In the genomic region with DNA sequence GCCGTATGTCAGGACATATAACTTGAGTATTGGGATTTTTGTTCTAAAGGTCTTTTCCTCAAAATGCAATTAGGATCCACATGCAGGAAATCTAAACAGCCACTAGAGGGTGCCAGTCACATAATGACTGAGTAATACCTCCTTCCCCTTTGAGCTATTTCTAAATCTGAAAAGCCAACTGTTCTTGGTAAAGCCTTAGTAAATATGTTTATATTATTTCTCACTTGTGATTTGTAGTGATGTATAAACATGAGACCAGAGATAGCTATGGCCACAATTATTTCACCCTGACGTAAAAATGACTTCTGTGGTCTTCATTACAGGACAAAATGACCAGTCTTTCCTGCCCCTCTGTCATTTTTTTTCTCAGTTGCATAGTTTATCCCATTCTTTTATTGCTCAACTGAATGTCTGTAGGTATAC, we compare ENCODE assay signal across 8 cellular contexts. TPM values are rescaled to one million over a fixed set of nuclear protein-coding genes. Genes with fewer than 3 reads are reported as not detected.
DNase-seq lines count a peak whose midpoint lies in the region; ATAC-seq, FAIRE-seq and TF ChIP-seq lines count a peak whose summit lies in the region.

No MANE protein-coding gene starts in this region.

- CTCF ChIA-PET in K562 (lab: Yijun Ruan, JAX; ENCODE audit: low intra/inter-chr PET ratio): interaction anchor here (0.7 to 1.3 kb wide), 5 partner anchors 133 to 510 kb away, joined by 3 to 5 read pairs (median 4); no protein-coding TSS in a partner anchor

- H3K79me2 ChIP-seq in K562 (ENCODE audit: control insufficient read depth, insufficient read depth, low read length): no peaks in the 10 kb centered on the region

- FAIRE-seq in GM18507 (lab: Jason Lieb, UNC): peak; percentile 84
- FAIRE-seq in K562 (lab: Jason Lieb, UNC): peak; percentile 74
- FAIRE-seq in islet of Langerhans (lab: Jason Lieb, UNC): peak; percentile 99

- no peaks in the 10 kb centered on the region for H4K20me1 ChIP-seq in K562 (replicated peaks; ENCODE audit: control insufficient read depth, insufficient read depth, low read length)

- 0% methylated on average over 2 of the region's 2 CpGs for whole genome bisulfite sequencing in K562 (ENCODE audit: insufficient coverage, low coverage, missing lambda C conversion rate)

- H3K4me3 ChIP-seq in MG63 (no peak overlapping the region), K562 (no peak overlapping the region)

- no peak for TF ChIP-seq POLR2A in K562 (conservative IDR thresholded peaks at IDR 0.05)

- H3K9me3 ChIP-seq in MG63: no peaks in the 10 kb centered on the region
- H3K9me3 ChIP-seq in K562 (replicated peaks; ENCODE audit: control insufficient read depth, insufficient read depth, low read depth, low read length): no peaks in the 10 kb centered on the region

- H2AFZ ChIP-seq in K562 (ENCODE audit: low read depth, low read length): no peak overlapping the region

- H3K4me2 ChIP-seq in K562 (ENCODE audit: insufficient read depth, low read length): no peak overlapping the region

- peak; percentile 58 to 90 (median 79); a peak in 5 of 6 replicates for TF ChIP-seq CTCF in K562 (IDR thresholded peaks at IDR 0.05 in 2 of 3, conservative IDR thresholded peaks at IDR 0.05 in 1 of 3; ENCODE audit: insufficient read depth in 2 of 3, low read depth in 1 of 3, low read length in 3 of 3)

- H3K27me3 ChIP-seq in MG63: no peaks in the 10 kb centered on the region
- H3K27me3 ChIP-seq in K562 (ENCODE audit: control insufficient read depth in 2 of 2, insufficient read depth in 2 of 2, low read length in 2 of 2): no peaks in the 10 kb centered on the region

- DNase-seq in AML-193 (lab: John Stamatoyannopoulos, UW) (peak; percentile 45 to 69), GM18507 (ENCODE audit: extremely low spot score, insufficient read length, low read depth) (peak; percentile 18), MG63 (peak; percentile 12), SIG-M5 treated with dmso at 0.1 percent for 504 hours (lab: John Stamatoyannopoulos, UW; ENCODE audit: unreplicated experiment) (peak; percentile 70), K562 (ENCODE audit: extremely low read depth in 1 of 4, low spot score in 3 of 4) (peak; percentile 46 to 67 (median 52))
- DNase-seq in stimulated activated CD4-positive, alpha-beta T cell treated with anti-CD3 and anti-CD28 coated beads, Interleukin-4, amount 100 ng/mL, for 24 hours: peak; percentile 64

- in situ Hi-C loops in K562 (cut with MboI): loop anchor here (10.0 kb wide), 2 partner anchors 130 to 320 kb away; no protein-coding TSS in a partner anchor

- no peak overlapping the region for H3K9ac ChIP-seq in K562 (ENCODE audit: insufficient read depth in 1 of 2, low read depth in 2 of 2, low read length in 2 of 2)

- H3K27ac ChIP-seq in K562 (ENCODE audit: extremely low read depth, low read depth, low read length): no peak overlapping the region

- H3K36me3 ChIP-seq in MG63 (no peaks in the 10 kb centered on the region), K562 (ENCODE audit: control insufficient read depth, insufficient read depth, low read length) (no peaks in the 10 kb centered on the region)

- intact Hi-C loops in K562 (cut with micrococcal nuclease): loop anchor here (2.0 to 5.0 kb wide), 6 partner anchors 43 to 540 kb away; a partner anchor contains a TSS

- TF ChIP-seq EP300 in K562 (IDR thresholded peaks at IDR 0.05; ENCODE audit: low read length): no peak

- no peaks in the 10 kb centered on the region for H3K9me1 ChIP-seq in K562 (ENCODE audit: control insufficient read depth, insufficient read depth, low read length)

- TF ChIP-seq RAD21 in K562 (CRISPR knock-in tag; conservative IDR thresholded peaks at IDR 0.05 in 1 of 2, IDR thresholded peaks at IDR 0.05 in 1 of 2): peak; percentile 78 to 93

- POLR2A ChIA-PET in K562 (lab: Yijun Ruan, JAX): interaction anchor here (0.7 to 1.5 kb wide), 5 partner anchors 8 to 34 kb away, joined by 3 to 5 read pairs (median 4); no protein-coding TSS in a partner anchor

- BruUV-seq in K562 (replicated peaks; lab: Mats Ljungman, UMichigan): no TSS peak

- peaks cover 0 to 3% of the 10 kb centered on the region in 2 experiments; a peak in 2 of 5 replicates for H3K4me1 ChIP-seq in K562 (replicated peaks in 1 of 2; ENCODE audit: control insufficient read depth in 2 of 2, insufficient read depth in 2 of 2, low read length in 2 of 2)

- ATAC-seq in K562 (peak; percentile 90), HG02623 (IDR thresholded peaks at IDR 0.05; ENCODE audit: unreplicated experiment) (no peak)

TF ChIP-seq in K562, 482 proteins besides CTCF, POLR2A, EP300 and RAD21:
- TF ChIP-seq MTA1 (IDR thresholded peaks at IDR 0.05; ENCODE audit: borderline replicate concordance) (no peak), RB1 (IDR thresholded peaks at IDR 0.05; ENCODE audit: low read depth) (0 out of 2 replicates have a peak, but pooled peaks have one; percentile 14), ZNF41 (CRISPR knock-in tag; conservative IDR thresholded peaks at IDR 0.05) (0 out of 2 replicates have a peak, but pooled peaks have one; percentile 20), CREM (IDR thresholded peaks at IDR 0.05; ENCODE audit: low read depth) (0 out of 2 replicates have a peak, but pooled peaks have one; percentile 15), SMC3 (conservative IDR thresholded peaks at IDR 0.05; ENCODE audit: insufficient read depth, low read depth, low read length) (peak; percentile 68), CC2D1A (IDR thresholded peaks at IDR 0.05) (0 out of 2 replicates have a peak, but pooled peaks have one; percentile 48), KLF16 (IDR thresholded peaks at IDR 0.05) (0 out of 2 replicates have a peak, but pooled peaks have one; percentile 16)
- TF ChIP-seq, protein P1, sequence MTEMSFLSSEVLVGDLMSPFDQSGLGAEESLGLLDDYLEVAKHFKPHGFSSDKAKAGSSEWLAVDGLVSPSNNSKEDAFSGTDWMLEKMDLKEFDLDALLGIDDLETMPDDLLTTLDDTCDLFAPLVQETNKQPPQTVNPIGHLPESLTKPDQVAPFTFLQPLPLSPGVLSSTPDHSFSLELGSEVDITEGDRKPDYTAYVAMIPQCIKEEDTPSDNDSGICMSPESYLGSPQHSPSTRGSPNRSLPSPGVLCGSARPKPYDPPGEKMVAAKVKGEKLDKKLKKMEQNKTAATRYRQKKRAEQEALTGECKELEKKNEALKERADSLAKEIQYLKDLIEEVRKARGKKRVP (CRISPR knock-in tag; IDR thresholded peaks at IDR 0.05): no peak
- TF ChIP-seq, protein P2, sequence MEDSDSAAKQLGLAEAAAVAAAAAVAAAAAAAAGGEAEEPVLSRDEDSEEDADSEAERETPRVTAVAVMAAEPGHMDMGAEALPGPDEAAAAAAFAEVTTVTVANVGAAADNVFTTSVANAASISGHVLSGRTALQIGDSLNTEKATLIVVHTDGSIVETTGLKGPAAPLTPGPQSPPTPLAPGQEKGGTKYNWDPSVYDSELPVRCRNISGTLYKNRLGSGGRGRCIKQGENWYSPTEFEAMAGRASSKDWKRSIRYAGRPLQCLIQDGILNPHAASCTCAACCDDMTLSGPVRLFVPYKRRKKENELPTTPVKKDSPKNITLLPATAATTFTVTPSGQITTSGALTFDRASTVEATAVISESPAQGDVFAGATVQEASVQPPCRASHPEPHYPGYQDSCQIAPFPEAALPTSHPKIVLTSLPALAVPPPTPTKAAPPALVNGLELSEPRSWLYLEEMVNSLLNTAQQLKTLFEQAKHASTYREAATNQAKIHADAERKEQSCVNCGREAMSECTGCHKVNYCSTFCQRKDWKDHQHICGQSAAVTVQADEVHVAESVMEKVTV (CRISPR knock-in tag; IDR thresholded peaks at IDR 0.05): peak; percentile 66; the same call in 1 of the 2 replicates

RNA-seq across cellular contexts. Expression of a gene that starts 41.0 kb away (rescaled TPM):
- total RNA-seq in MG63 (2014; rRNA removed; shearing (Covaris generic); ENCODE audit: low replicate concordance): 50.0 and 79.3 TPM in 2 replicates
- total RNA-seq in K562 (2011; cell fraction: chromatin; rRNA removed; ENCODE audit: low replicate concordance): 19.3 and 35.9 TPM in 2 replicates
- total RNA-seq in K562 (2011; cell fraction: nucleolus; rRNA removed): 7.6 and 7.8 TPM in 2 replicates
- 17.7 and 32.9 TPM in 2 replicates for total RNA-seq in K562 (2011; cell fraction: nucleoplasm; rRNA removed)
- total RNA-seq in K562 (2014; rRNA removed) (33.0 and 42.5 TPM in 2 replicates), K562 (2014; rRNA removed; fragmentation: Illumina TruSeq; extraction: Trizol) (69.5 and 75.7 TPM in 2 replicates), K562 (2015; rRNA removed; fragmentation: Illumina TruSeq; extraction: Trizol) (52.5 and 53.3 TPM in 2 replicates), K562 (2021) (76.8 and 78.8 TPM in 2 replicates)
- polyA plus RNA-seq in K562 (2011; rRNA removed) (38.4 and 46.3 TPM in 2 replicates), K562 (2014; fragmentation: Illumina TruSeq; extraction: Trizol) (44.1 and 52.8 TPM in 2 replicates), K562 (2014; fragmentation: Nextera tagmentation; extraction: Ambion mirVana) (1 to 10 TPM; 8.1 to 9.3 TPM), K562 (2014; rRNA removed) (41.9 and 45.6 TPM in 2 replicates)
- 12.7 and 17.9 TPM in 2 replicates for polyA plus RNA-seq in K562 (2011; cell fraction: cytosol; rRNA removed)
- polyA plus RNA-seq in K562 (2011; cell fraction: nucleus; rRNA removed): 8.4 and 11.9 TPM in 2 replicates
- 43.7 and 45.5 TPM in 2 replicates for polyA plus RNA-seq in K562 (2012)
- polyA minus RNA-seq in K562 (2011; rRNA and poly(A)+ RNA removed): 55.3 and 59.0 TPM in 2 replicates
- polyA minus RNA-seq in K562 (2011; cell fraction: cytosol; rRNA and poly(A)+ RNA removed): 34.7 and 45.3 TPM in 2 replicates
- polyA minus RNA-seq in K562 (2011; cell fraction: nucleus; rRNA and poly(A)+ RNA removed): 14.7 and 23.2 TPM in 2 replicates

Comparison
In these comparisons a context has a peak if more than half of its experiments do, and no peak if none do; other contexts are left out.
1. DNase-seq: peak in every context shown above with its lines; median percentile 70 in SIG-M5 treated with dmso at 0.1 percent for 504 hours; 64 in stimulated activated CD4-positive, alpha-beta T cell treated with anti-CD3 and anti-CD28 coated beads, Interleukin-4, amount 100 ng/mL, for 24 hours; 57 in AML-193; 52 in K562; 18 in GM18507; 12 in MG63.